1 cellular context compared by ENCODE assay signal in genomic region chr11:75424396-75424795, GRCh38.
TF ChIP-seq lines count a peak whose summit lies in the region.

No MANE protein-coding gene starts in this region.

TF ChIP-seq in neural cell, 6 proteins besides CTCF, POLR2A, EP300 and RAD21:
- TF ChIP-seq MXI1 (conservative IDR thresholded peaks at IDR 0.05; ENCODE audit: poor library complexity, severe bottlenecking) (peak; percentile 16), REST (IDR thresholded peaks at IDR 0.05; ENCODE audit: borderline replicate concordance) (peak; percentile 20), POLR2AphosphoS5 (IDR thresholded peaks at IDR 0.05) (no peak), SMC3 (conservative IDR thresholded peaks at IDR 0.05; ENCODE audit: poor library complexity) (no peak), TAF1 (IDR thresholded peaks at IDR 0.05; ENCODE audit: low read depth) (no peak), EZH2 (IDR thresholded peaks at IDR 0.05; ENCODE audit: borderline replicate concordance, insufficient read depth, low read length, poor library complexity, severe bottlenecking) (no peak)
